ENCODE assay signal across 8 cellular contexts in the genomic region with DNA sequence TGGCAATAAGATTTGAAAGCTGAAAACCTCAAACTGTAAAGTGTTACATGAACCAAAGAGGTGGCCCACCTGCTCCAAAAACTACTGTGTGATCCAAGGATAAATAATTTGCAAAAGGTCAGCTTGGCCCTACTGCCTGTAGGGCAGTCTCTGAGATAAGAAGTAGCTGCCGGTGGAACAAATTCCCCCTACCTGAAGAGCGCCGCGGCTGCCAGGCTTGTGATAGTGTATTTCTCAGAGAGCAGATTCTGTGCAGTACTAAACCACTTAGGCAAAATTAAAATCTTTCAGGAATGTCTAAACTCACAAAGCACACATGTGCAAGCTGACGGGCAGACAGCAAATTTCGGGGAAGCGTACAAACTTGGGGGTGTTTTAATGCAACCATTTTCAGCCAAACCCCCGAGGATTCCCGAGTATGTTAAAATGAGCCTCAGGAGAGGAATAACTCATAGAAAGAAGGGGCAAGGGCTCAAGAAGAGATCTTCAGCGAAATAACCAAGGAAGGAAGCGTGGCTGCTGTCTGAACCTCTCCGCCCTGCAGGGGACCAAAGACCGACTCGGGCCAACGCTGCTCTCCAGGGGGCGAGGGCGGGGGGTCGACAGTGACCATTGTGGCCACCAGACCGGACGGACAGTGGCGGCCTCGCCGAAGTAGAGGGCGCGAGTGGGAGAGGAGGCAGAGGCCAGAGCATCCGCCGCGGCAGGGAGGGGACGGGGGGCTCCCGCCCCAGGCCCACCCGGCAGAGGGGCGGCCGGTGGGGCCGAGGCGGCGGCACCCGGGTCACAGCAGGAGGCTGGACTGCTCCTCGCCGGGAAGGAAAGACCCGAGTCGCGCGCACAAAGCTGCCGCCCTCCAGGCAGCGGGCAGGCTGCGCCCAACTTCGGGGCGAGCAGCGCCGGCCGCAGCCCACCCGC. TPM values are rescaled to one million over a fixed set of nuclear protein-coding genes. Genes with fewer than 3 reads are reported as not detected.
DNase-seq lines count a peak whose midpoint lies in the region; ATAC-seq and TF ChIP-seq lines count a peak whose summit lies in the region.

No MANE protein-coding gene starts in this region.

- TF ChIP-seq CTCF in chondrocyte (IDR thresholded peaks at IDR 0.05) (peak; percentile 29), lower leg skin (IDR thresholded peaks at IDR 0.05) (no peak)

- no peak overlapping the region for H3K4me3 Mint-ChIP-seq in chondrocyte (ENCODE audit: unreplicated experiment)

- H3K36me3 Mint-ChIP-seq in chondrocyte (ENCODE audit: low read depth) = no peaks in the 10 kb centered on the region

- H3K4me1 Mint-ChIP-seq in chondrocyte (ENCODE audit: low read depth) = peaks cover 8% of the 10 kb centered on the region

- no peaks in the 10 kb centered on the region for H3K9me3 Mint-ChIP-seq in chondrocyte (ENCODE audit: low read depth)

- no peak for TF ChIP-seq POLR2A in lower leg skin (IDR thresholded peaks at IDR 0.05)

- peak; percentile 0 for ATAC-seq in GM18873 (IDR thresholded peaks at IDR 0.05; ENCODE audit: low FRiP score, unreplicated experiment)
- peak; percentile 3 for ATAC-seq in HG03139 (IDR thresholded peaks at IDR 0.05; ENCODE audit: unreplicated experiment)

- intact Hi-C loops in lower leg skin (cut with DNase I; ENCODE audit: low total_unique reads) = no loop called here

- DNase-seq in COLO668 (lab: John Stamatoyannopoulos, UW; ENCODE audit: unreplicated experiment) (peak; percentile 69), RPMI7951 (ENCODE audit: low read depth) (peak; percentile 41), chondrocyte (ENCODE audit: low spot score) (no peak), lower leg skin (ENCODE audit: low spot score in 2 of 2) (peak in 1 of 2 donors; percentile 90), superior temporal gyrus (ENCODE audit: extremely low spot score) (peak; percentile 56)
- DNase-seq in effector CD8-positive, alpha-beta T cell (lab: John Stamatoyannopoulos, UW) = no peak

- H3K27ac Mint-ChIP-seq in chondrocyte (ENCODE audit: unreplicated experiment) = no peak overlapping the region

- 1% methylated on average over 25 to 33 of the region's 52 CpGs for WGBS in lower leg skin, 2 donors

- peak overlapping the region; percentile 92 for H3K4me3 ChIP-seq in lower leg skin (ENCODE audit: low read depth, poor library complexity, severe bottlenecking)

- no peaks in the 10 kb centered on the region for H3K27me3 Mint-ChIP-seq in chondrocyte (ENCODE audit: low read depth)

RNA-seq across cellular contexts. Expression of gene HYCC1, which starts 0.9 kb away (rescaled TPM):
- 120 and 150 TPM in 2 replicates for total RNA-seq in RPMI7951 (2014; rRNA removed; shearing (Covaris generic))
- total RNA-seq in chondrocyte (51.5 to 54.9 TPM (median 54.9 TPM) in 3 replicates), lower leg skin (10 to 100 TPM in 2 of 4 donors, 1 to 10 TPM in 2; 3.6 to 13.4 (median 10.2) TPM)

Comparison
In these comparisons a context has a peak if more than half of its experiments do, and no peak if none do; other contexts are left out.
1. DNase-seq: peak in COLO668 (single experiment), RPMI7951 (single experiment) and superior temporal gyrus (single experiment); none in chondrocyte (single experiment) and effector CD8-positive, alpha-beta T cell (single experiment).